8 cellular contexts compared by ENCODE assay signal in genomic region chrX:77910108-77910840, GRCh38. TPM values are rescaled to one million over a fixed set of nuclear protein-coding genes. Genes with fewer than 3 reads are reported as not detected.
A peak's percentile ranks its signal among the peaks of the same experiment; 100 is the strongest.
DNase-seq lines count a peak whose midpoint lies in the region; ATAC-seq, FAIRE-seq and TF ChIP-seq lines count a peak whose summit lies in the region.

ATP7A (plus strand) TSS chrX:77910693; CDS start chrX:77971642, 60,949 bp downstream.

- H3K27me3 ChIP-seq in right atrium auricular region (no peaks in the 10 kb centered on the region), psoas muscle (ENCODE audit: insufficient read depth in 3 of 3, low read length in 2 of 3) (no peaks in the 10 kb centered on the region)

- intact Hi-C loops in psoas muscle (cut with DNase I) = loop anchor here (10.0 kb wide), 2 partner anchors 115 to 185 kb away; no protein-coding TSS in a partner anchor

- H3K4me3 ChIP-seq in right atrium auricular region (peak within 1 kb of the TSS; percentile 53 to 55), psoas muscle (peak within 1 kb of the TSS; percentile 69)

- H3K9me3 ChIP-seq in right atrium auricular region (no peaks in the 10 kb centered on the region), psoas muscle (no peaks in the 10 kb centered on the region)

- 1 to 21% (median 2%) methylated on average over 21 to 36 of the region's 36 CpGs for WGBS in psoas muscle, 3 donors

- DNase-seq in GM13976 (ENCODE audit: low spot score) (peak; percentile 85), NCI-H1436 (lab: John Stamatoyannopoulos, UW) (peak; percentile 96), T follicular helper cell (ENCODE audit: low read depth) (peak; percentile 85), amniotic epithelial cell (ENCODE audit: low read depth) (peak; percentile 86), right atrium auricular region (ENCODE audit: low spot score) (peak; percentile 87), psoas muscle (peak; percentile 89 to 94), urothelium cell line (ENCODE audit: low spot score) (peak; percentile 88)

- in situ Hi-C loops in GM13976 (cut with MboI; ENCODE audit: low sequenced_read_pairs, unreplicated experiment) = no loop called here

- H3K27ac ChIP-seq in right atrium auricular region (peak within 1 kb of the TSS; percentile 73 to 82), psoas muscle (peak within 1 kb of the TSS; percentile 77)

- ATAC-seq in HG02852 (IDR thresholded peaks at IDR 0.05; ENCODE audit: unreplicated experiment) (peak; percentile 90), psoas muscle (peak; percentile 96 to 98 (median 97))

- H3K4me1 ChIP-seq in right atrium auricular region = no peaks in the 10 kb centered on the region
- H3K4me1 ChIP-seq in psoas muscle = peaks cover 10% of the 10 kb centered on the region

- TF ChIP-seq CTCF in GM13976 (IDR thresholded peaks at IDR 0.05; ENCODE audit: borderline replicate concordance, control extremely low read depth, extremely low read depth, insufficient read depth, missing control alignments) = peak; percentile 62
- TF ChIP-seq CTCF in right atrium auricular region (IDR thresholded peaks at IDR 0.05) = peak; percentile 23 to 76
- TF ChIP-seq CTCF in psoas muscle (IDR thresholded peaks at IDR 0.05) = peak; percentile 43

- peaks cover under 1% of the 10 kb centered on the region for H3K36me3 ChIP-seq in right atrium auricular region
- peaks cover 0 to 5% of the 10 kb centered on the region in 2 donors for H3K36me3 ChIP-seq in psoas muscle (ENCODE audit: insufficient read depth in 1 of 2, low read depth in 1 of 2)

- FAIRE-seq in urothelium cell line (lab: Jason Lieb, UNC) = peak; percentile 23

RNA-seq across cellular contexts. Expression of gene ATP7A, which starts in this region (rescaled TPM):
- total RNA-seq in right atrium auricular region (1 to 10 TPM; 6.3 to 7.5 TPM), psoas muscle (1 to 10 TPM; 3.4 to 6.0 (median 4.6) TPM)
- 1 to 10 TPM in 2 of 3 donors, under 1 TPM in 1; 0.97 to 2.6 (median 1.7) TPM for polyA plus RNA-seq in psoas muscle

Comparison
In these comparisons a context has a peak if more than half of its experiments do, and no peak if none do; other contexts are left out.
1. Peak in every context shown above with its lines: DNase-seq, ATAC-seq, H3K4me3 ChIP-seq and H3K27ac ChIP-seq.